2 cellular contexts compared by ENCODE assay signal in genomic region chr3:178558637-178559036, GRCh38.
A peak's percentile ranks its signal among the peaks of the same experiment; 100 is the strongest.
TF ChIP-seq lines count a peak whose summit lies in the region.

No MANE protein-coding gene starts in this region.

TF ChIP-seq in IMR-90, 13 proteins besides CTCF, POLR2A, EP300 and RAD21:
- TF ChIP-seq RFX5 (IDR thresholded peaks at IDR 0.05; ENCODE audit: low read depth, low read length), result no peak
- no peak for TF ChIP-seq MAZ (IDR thresholded peaks at IDR 0.05; ENCODE audit: borderline replicate concordance, low read depth, low read length)
- TF ChIP-seq, protein P1, sequence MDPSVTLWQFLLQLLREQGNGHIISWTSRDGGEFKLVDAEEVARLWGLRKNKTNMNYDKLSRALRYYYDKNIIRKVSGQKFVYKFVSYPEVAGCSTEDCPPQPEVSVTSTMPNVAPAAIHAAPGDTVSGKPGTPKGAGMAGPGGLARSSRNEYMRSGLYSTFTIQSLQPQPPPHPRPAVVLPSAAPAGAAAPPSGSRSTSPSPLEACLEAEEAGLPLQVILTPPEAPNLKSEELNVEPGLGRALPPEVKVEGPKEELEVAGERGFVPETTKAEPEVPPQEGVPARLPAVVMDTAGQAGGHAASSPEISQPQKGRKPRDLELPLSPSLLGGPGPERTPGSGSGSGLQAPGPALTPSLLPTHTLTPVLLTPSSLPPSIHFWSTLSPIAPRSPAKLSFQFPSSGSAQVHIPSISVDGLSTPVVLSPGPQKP (IDR thresholded peaks at IDR 0.05; ENCODE audit: borderline replicate concordance, low read depth, low read length), result no peak
- no peak for TF ChIP-seq FOS (IDR thresholded peaks at IDR 0.05; ENCODE audit: low read depth, low read length)
- TF ChIP-seq MAFK (IDR thresholded peaks at IDR 0.05; ENCODE audit: low read depth, low read length), result no peak
- TF ChIP-seq SMC3 (IDR thresholded peaks at IDR 0.05; ENCODE audit: low read depth, low read length), result no peak
- TF ChIP-seq RCOR1 (IDR thresholded peaks at IDR 0.05; ENCODE audit: insufficient replicate concordance, low read length), result no peak
- TF ChIP-seq CEBPB (IDR thresholded peaks at IDR 0.05; ENCODE audit: low read depth, low read length), result no peak
- TF ChIP-seq BHLHE40 (IDR thresholded peaks at IDR 0.05; ENCODE audit: low read depth, low read length), result no peak
- TF ChIP-seq USF2 (IDR thresholded peaks at IDR 0.05; ENCODE audit: low read depth, low read length), result no peak
- no peak for TF ChIP-seq NFE2L2 (IDR thresholded peaks at IDR 0.05; ENCODE audit: low read depth, low read length)
- TF ChIP-seq MXI1 (IDR thresholded peaks at IDR 0.05; ENCODE audit: borderline replicate concordance, low read depth, low read length), result no peak
- no peak for TF ChIP-seq CHD1 (IDR thresholded peaks at IDR 0.05; ENCODE audit: low read depth, low read length)
TF ChIP-seq in IMR-90: peak in this region for 0.

TF ChIP-seq in GM12878, 131 proteins besides CTCF, POLR2A, EP300 and RAD21:
- no peak for TF ChIP-seq SUZ12 (IDR thresholded peaks at IDR 0.05; ENCODE audit: unreplicated experiment)
- no peak for TF ChIP-seq SREBF2 (IDR thresholded peaks at IDR 0.05; ENCODE audit: low read length)
- no peak for TF ChIP-seq ZNF384 (IDR thresholded peaks at IDR 0.05; ENCODE audit: borderline replicate concordance, low read depth, low read length)
- TF ChIP-seq PAX5 (IDR thresholded peaks at IDR 0.05; ENCODE audit: borderline replicate concordance, low read depth, low read length), result peak; percentile 50; the same call in 1 of the 2 replicates
- no peak for TF ChIP-seq ETV6 (conservative IDR thresholded peaks at IDR 0.05 in 1 of 2, IDR thresholded peaks at IDR 0.05 in 1 of 2; ENCODE audit: borderline replicate concordance in 1 of 2, low read depth in 1 of 2)
- no peak for TF ChIP-seq NR2F1 (conservative IDR thresholded peaks at IDR 0.05)
- TF ChIP-seq ZBTB4 (CRISPR knock-in tag; IDR thresholded peaks at IDR 0.05), result no peak
